10 cellular contexts compared by ENCODE assay signal in genomic region chr20:64231621-64232550, GRCh38.
"Had no signal": no experiment of that assay in that cellular context is flagged by ENCODE, and none has a peak within 500 bp of the region (broad histone marks: within the 10 kb centered on the region; RNA-seq: fewer than 3 reads in every experiment).

No MANE protein-coding gene starts in this region.

- H3K4me3 ChIP-seq: colonic mucosa, gastroesophageal sphincter, prostate gland, tibial artery had no signal

- DNase-seq: activated CD4-positive, alpha-beta T cell treated with anti-CD3 and anti-CD28 coated beads for 48 hours; activated effector memory CD4-positive, alpha-beta T cell treated with Interleukin-2 at 50 U/mL for 16 hours; activated naive CD4-positive, alpha-beta T cell treated with anti-CD3 and anti-CD28 coated beads, Interleukin-2, amount 50 U/mL, for 16 hours; activated T-cell treated with anti-CD3 and anti-CD28 coated beads, Interleukin-2, amount 50 U/mL, for 4 hours; amniotic stem cell; colonic mucosa; tibial artery had no signal

- H3K9me3 ChIP-seq: colonic mucosa, gastroesophageal sphincter, prostate gland, tibial artery had no signal

- H3K27ac ChIP-seq: colonic mucosa, gastroesophageal sphincter, prostate gland, tibial artery had no signal

- H3K4me1 ChIP-seq: gastroesophageal sphincter, tibial artery had no signal

- ATAC-seq: activated T-cell treated with anti-CD3 and anti-CD28 coated beads, Interleukin-2, amount 50 U/mL, for 4 hours; gastroesophageal sphincter; sciatic nerve had no signal

- H3K36me3 ChIP-seq: colonic mucosa, gastroesophageal sphincter, prostate gland, tibial artery had no signal
